ENCODE assay signal across 8 cellular contexts in the genomic region with DNA sequence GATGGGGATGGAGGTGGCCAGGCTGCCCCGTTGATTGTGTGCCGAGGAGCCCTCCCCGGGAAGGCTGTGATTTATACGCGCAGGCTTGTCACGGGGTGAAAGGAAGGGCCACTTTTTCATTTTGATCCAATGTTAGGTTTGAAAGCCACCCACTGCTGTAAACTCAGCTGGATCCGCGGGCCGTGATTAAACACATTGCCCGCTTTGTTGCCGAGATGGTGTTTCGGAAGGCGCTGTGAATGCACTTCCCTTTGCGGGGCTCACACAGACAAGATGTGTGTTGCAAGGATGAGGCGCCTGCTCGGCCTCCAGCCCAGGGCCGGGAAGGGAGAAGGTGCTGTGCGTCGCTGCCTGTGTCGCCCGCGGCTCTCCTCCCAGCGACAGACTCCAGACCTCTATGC.
DNase-seq lines count a peak whose midpoint lies in the region; ATAC-seq and TF ChIP-seq lines count a peak whose summit lies in the region.
"Had no signal": no experiment of that assay in that cellular context is flagged by ENCODE, and none has a peak within 500 bp of the region (broad histone marks: within the 10 kb centered on the region; RNA-seq: fewer than 3 reads in every experiment).

No MANE protein-coding gene starts in this region.

- TF ChIP-seq CTCF in type B pancreatic cell (conservative IDR thresholded peaks at IDR 0.05) (no peak), RWPE1 (conservative IDR thresholded peaks at IDR 0.05; ENCODE audit: low read depth) (no peak)

- H3K4me3 Mint-ChIP-seq in type B pancreatic cell = peak overlapping the region; percentile 80

- H3K36me3 Mint-ChIP-seq in type B pancreatic cell = peaks cover 11% of the 10 kb centered on the region

- peaks cover 3 to 10% of the 10 kb centered on the region in 2 donors for H3K27me3 ChIP-seq in muscle layer of colon (ENCODE audit: control insufficient read depth in 1 of 2, insufficient read depth in 2 of 2, low read length in 2 of 2)

- H3K36me3 ChIP-seq in muscle layer of colon (ENCODE audit: insufficient read depth, low read length) = no peaks in the 10 kb centered on the region

- intact Hi-C loops in Right ventricle myocardium superior (cut with DNase I) = no loop called here

- POLR2A ChIA-PET in RWPE1 (lab: Yijun Ruan, JAX; ENCODE audit: low non-redundant PET) = no interaction called here

- ATAC-seq in Right ventricle myocardium superior (ENCODE audit: poor library complexity) = peak; percentile 80
- ATAC-seq in HG03457 (IDR thresholded peaks at IDR 0.05; ENCODE audit: unreplicated experiment) = no peak

- peak overlapping the region; percentile 66 for H3K27ac Mint-ChIP-seq in type B pancreatic cell

- H3K27ac ChIP-seq in muscle layer of colon (ENCODE audit: low read depth, low read length) (no peak overlapping the region), RWPE1 (no peak overlapping the region)

- CTCF ChIA-PET in RWPE1 (lab: Yijun Ruan, JAX) = interaction anchor here (0.5 kb wide), 1 partner anchor 1830 kb away, joined by 3 read pairs; no protein-coding TSS in a partner anchor

- no peak overlapping the region for H3K9ac ChIP-seq in muscle layer of colon (ENCODE audit: low read length)

- peaks cover 61% of the 10 kb centered on the region for H3K27me3 Mint-ChIP-seq in type B pancreatic cell

- peaks cover 65% of the 10 kb centered on the region for H3K4me1 Mint-ChIP-seq in type B pancreatic cell (ENCODE audit: unreplicated experiment)

- no peaks in the 10 kb centered on the region for H3K9me3 Mint-ChIP-seq in type B pancreatic cell

- no peaks in the 10 kb centered on the region for H3K9me3 ChIP-seq in muscle layer of colon (ENCODE audit: low read length)

- H3K4me1 ChIP-seq in muscle layer of colon (ENCODE audit: insufficient read depth, low read length) = no peaks in the 10 kb centered on the region

- DNase-seq in amygdala (lab: John Stamatoyannopoulos, UW) = peak in 48 of 56 donors; percentile 6 to 66 (median 36)
- DNase-seq in Right ventricle myocardium superior = peak; percentile 50
- DNase-seq in type B pancreatic cell (ENCODE audit: extremely low spot score, unreplicated experiment) = no peak
- DNase-seq in RWPE1 (ENCODE audit: low spot score) = no peak
- no peak for DNase-seq in AG08395 (ENCODE audit: low spot score)
- DNase-seq: effector CD4-positive, alpha-beta T cell had no signal

- peak overlapping the region; percentile 16 to 55 for H3K4me3 ChIP-seq in muscle layer of colon (ENCODE audit: low read depth in 1 of 2, low read length in 2 of 2)

Comparison
In these comparisons a context has a peak if more than half of its experiments do, and no peak if none do; other contexts are left out.
1. DNase-seq: peak in amygdala (48 of 56) and Right ventricle myocardium superior (single experiment); none in type B pancreatic cell (single experiment), RWPE1 (single experiment) and AG08395 (single experiment).